10 cellular contexts compared by ENCODE assay signal in the genomic region with DNA sequence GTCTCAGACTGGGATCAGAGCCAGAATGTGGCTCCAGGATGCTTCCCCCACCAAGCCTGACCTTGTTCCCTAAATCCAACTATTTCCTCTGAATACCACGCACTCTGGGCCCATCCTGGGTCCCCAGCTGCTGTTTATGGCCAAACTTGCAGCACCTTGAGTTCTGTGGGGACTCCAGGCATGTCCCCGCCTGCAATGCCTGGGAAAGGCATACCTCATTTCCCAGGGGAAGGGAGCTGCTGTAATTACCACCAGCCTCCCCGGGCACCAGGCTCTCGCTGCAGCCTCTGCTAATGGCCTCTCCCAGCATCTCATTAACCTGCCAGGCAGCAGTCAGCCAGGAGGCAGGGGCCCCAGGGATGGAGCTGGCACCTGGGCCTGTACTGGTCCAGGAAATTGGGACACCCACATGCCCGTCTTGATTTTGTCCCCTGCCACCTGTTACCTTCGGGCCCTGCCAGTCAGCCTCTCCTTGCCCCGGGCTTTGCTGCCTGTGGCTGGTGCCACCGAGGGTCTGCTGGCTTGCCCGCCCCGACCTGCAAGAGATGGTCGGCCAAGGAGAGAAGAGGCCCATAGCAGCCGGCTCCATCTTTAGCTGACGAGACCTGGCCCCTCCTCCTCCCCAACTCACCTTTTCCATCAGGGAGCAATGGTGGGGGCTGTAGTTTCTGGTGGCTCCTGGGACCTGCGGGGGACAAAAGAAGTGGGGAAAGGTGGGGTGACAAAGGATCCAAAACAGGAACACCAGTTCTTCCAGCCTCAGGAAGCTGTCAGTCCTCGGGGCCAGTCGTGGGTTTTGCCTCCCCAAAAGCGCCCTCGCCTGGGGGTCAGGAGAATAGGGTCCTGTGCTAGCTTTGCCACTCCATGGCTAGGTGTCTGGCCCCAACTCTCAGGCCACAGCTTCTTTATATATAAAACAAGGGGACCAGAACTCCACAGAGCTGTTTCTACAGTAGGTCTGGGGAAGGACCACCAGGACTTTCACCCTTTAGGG. TPM values are rescaled to one million over a fixed set of nuclear protein-coding genes. Genes with fewer than 3 reads are reported as not detected.
A peak's percentile ranks its signal among the peaks of the same experiment; 100 is the strongest.
DNase-seq lines count a peak whose midpoint lies in the region; ATAC-seq and TF ChIP-seq lines count a peak whose summit lies in the region.
"Had no signal": no experiment of that assay in that cellular context is flagged by ENCODE, and none has a peak within 500 bp of the region (broad histone marks: within the 10 kb centered on the region; RNA-seq: fewer than 3 reads in every experiment).

No MANE protein-coding gene starts in this region.

- no peaks in the 10 kb centered on the region for H3F3A ChIP-seq in OCI-LY1 (ENCODE audit: insufficient read depth, low read length)

- TF ChIP-seq CTCF in heart left ventricle (IDR thresholded peaks at IDR 0.05), result peak in 1 of 12 donors; percentile 6
- peak; percentile 66 for TF ChIP-seq CTCF in OCI-LY1 (IDR thresholded peaks at IDR 0.05; ENCODE audit: low read length)
- peak in 1 of 3 experiments; percentile 6 for TF ChIP-seq CTCF in esophagus muscularis mucosa (IDR thresholded peaks at IDR 0.05)
- no peak for TF ChIP-seq CTCF in upper lobe of right lung (IDR thresholded peaks at IDR 0.05)

- ATAC-seq in heart left ventricle (no peak), Right ventricle myocardium superior (ENCODE audit: poor library complexity) (no peak), upper lobe of right lung (no peak), HG02970 (IDR thresholded peaks at IDR 0.05; ENCODE audit: low FRiP score, unreplicated experiment) (no peak), GM19452 (IDR thresholded peaks at IDR 0.05; ENCODE audit: unreplicated experiment) (no peak), HG03159 (IDR thresholded peaks at IDR 0.05; ENCODE audit: unreplicated experiment) (no peak)

- H3K9me3 ChIP-seq in heart left ventricle (no peaks in the 10 kb centered on the region), OCI-LY1 (ENCODE audit: low read length) (no peaks in the 10 kb centered on the region), esophagus muscularis mucosa (no peaks in the 10 kb centered on the region), upper lobe of right lung (no peaks in the 10 kb centered on the region)

- no peaks in the 10 kb centered on the region for H4K20me1 ChIP-seq in OCI-LY1 (ENCODE audit: insufficient read depth, low read length)

- DNase-seq in heart left ventricle, result peak in 2 of 5 donors; percentile 56 to 75
- no peak for DNase-seq in Right ventricle myocardium superior
- DNase-seq in esophagus muscularis mucosa (ENCODE audit: extremely low spot score), result no peak
- DNase-seq in upper lobe of right lung, result no peak
- DNase-seq: CD8-positive, alpha-beta memory T cell; islet precursor cell had no signal

- H3K4me1 ChIP-seq in heart left ventricle (peaks cover 21 to 100% (median 85%) of the 10 kb centered on the region in 12 donors), OCI-LY1 (ENCODE audit: insufficient read depth, low read length, severe bottlenecking) (peaks cover 14% of the 10 kb centered on the region), esophagus muscularis mucosa (peaks cover 83 to 100% (median 100%) of the 10 kb centered on the region in 4 donors), upper lobe of right lung (peaks cover 89% of the 10 kb centered on the region)

- H3K4me2 ChIP-seq in OCI-LY1 (ENCODE audit: low read length), result peak overlapping the region; percentile 34; the same call in 1 of the 2 replicates

- H3K36me3 ChIP-seq in heart left ventricle (peaks cover 0 to 18% (median 6%) of the 10 kb centered on the region in 9 donors), OCI-LY1 (ENCODE audit: insufficient read depth, low read length) (no peaks in the 10 kb centered on the region), esophagus muscularis mucosa (peaks cover 8 to 36% (median 26%) of the 10 kb centered on the region in 4 donors), upper lobe of right lung (peaks cover 16% of the 10 kb centered on the region)

- H2AFZ ChIP-seq in OCI-LY1 (ENCODE audit: low read length), result no peak overlapping the region

- WGBS in heart left ventricle, 4 donors, result 77 to 81% (median 77%) methylated on average over 15 to 18 of the region's 18 CpGs
- WGBS in esophagus muscularis mucosa, result 76% methylated on average over 9 of the region's 18 CpGs

- intact Hi-C loops in heart left ventricle (cut with DNase I), result no loop called here
- intact Hi-C loops in Right ventricle myocardium superior (cut with DNase I), result no loop called here
- intact Hi-C loops in esophagus muscularis mucosa (cut with DNase I), result no loop called here
- intact Hi-C loops in upper lobe of right lung (cut with DNase I), result no loop called here

- H3K4me3 ChIP-seq in heart left ventricle (no peak overlapping the region), OCI-LY1 (ENCODE audit: low read depth, low read length, poor library complexity, severe bottlenecking) (peak overlapping the region; percentile 19), esophagus muscularis mucosa (no peak overlapping the region), upper lobe of right lung (no peak overlapping the region)

- TF ChIP-seq POLR2A in heart left ventricle (IDR thresholded peaks at IDR 0.05), result no peak
- no peak for TF ChIP-seq POLR2A in esophagus muscularis mucosa (IDR thresholded peaks at IDR 0.05; ENCODE audit: low read depth)

- TF ChIP-seq EP300 in esophagus muscularis mucosa (IDR thresholded peaks at IDR 0.05), result no peak

- H3K27me3 ChIP-seq in heart left ventricle (no peaks in the 10 kb centered on the region), OCI-LY1 (ENCODE audit: insufficient read depth, low read length) (no peaks in the 10 kb centered on the region; the same call in 1 of the 2 replicates), esophagus muscularis mucosa (no peaks in the 10 kb centered on the region), upper lobe of right lung (no peaks in the 10 kb centered on the region)

- H3K79me2 ChIP-seq in OCI-LY1 (ENCODE audit: insufficient read depth, low read length), result no peaks in the 10 kb centered on the region

- peak overlapping the region in 11 of 12 donors; percentile 27 to 100 (median 96) for H3K27ac ChIP-seq in heart left ventricle
- H3K27ac ChIP-seq in OCI-LY1 (ENCODE audit: low read depth, low read length, poor library complexity, severe bottlenecking), result no peak overlapping the region
- peak overlapping the region; percentile 96 to 98 (median 98) for H3K27ac ChIP-seq in esophagus muscularis mucosa (replicated peaks in 1 of 4)
- peak overlapping the region; percentile 24 for H3K27ac ChIP-seq in upper lobe of right lung

- no peaks in the 10 kb centered on the region for H3K9me2 ChIP-seq in OCI-LY1 (ENCODE audit: low read depth, low read length)

- H3K9ac ChIP-seq in OCI-LY1 (ENCODE audit: low read length), result no peak overlapping the region

RNA-seq across cellular contexts. Expression of a gene that starts 4.3 kb away (rescaled TPM):
- total RNA-seq in heart left ventricle, result 100 to 1,000 TPM in 7 of 9 donors, 10 to 100 TPM in 2; 54.1 to 165 (median 119) TPM
- polyA plus RNA-seq in heart left ventricle, result 100 to 1,000 TPM in 1 of 2 donors, 10 to 100 TPM in 1; 38.0 to 121 TPM
- 155 TPM for total RNA-seq in Right ventricle myocardium superior
- total RNA-seq in esophagus muscularis mucosa, result 10 to 100 TPM; 22.9 to 82.6 (median 56.3) TPM
- total RNA-seq in upper lobe of right lung, result 72.5 TPM

RNA-seq across cellular contexts. Expression of a gene that starts 12.9 kb away (rescaled TPM):
- total RNA-seq in heart left ventricle (10 to 100 TPM; 28.6 to 92.7 (median 40.1) TPM), Right ventricle myocardium superior (56.2 TPM), esophagus muscularis mucosa (10 to 100 TPM; 39.0 to 41.3 (median 40.7) TPM), upper lobe of right lung (39.5 TPM)
- polyA plus RNA-seq in heart left ventricle, result 10 to 100 TPM; 27.9 to 34.8 TPM

RNA-seq across cellular contexts. Expression of a gene that starts 14.4 kb away (rescaled TPM):
- total RNA-seq in heart left ventricle (not detected), Right ventricle myocardium superior (not detected), esophagus muscularis mucosa (1 to 10 TPM in 1 of 4 donors, not detected in 3; 1.8 TPM), upper lobe of right lung (not detected)
- 1 to 10 TPM in 1 of 2 donors, under 1 TPM in 1; 0.71 to 1.4 TPM for polyA plus RNA-seq in heart left ventricle
- total RNA-seq: CD8-positive, alpha-beta memory T cell had no signal
- polyA plus RNA-seq: CD8-positive, alpha-beta memory T cell had no signal

RNA-seq across cellular contexts. Expression of a gene that starts 21.6 kb away (rescaled TPM):
- total RNA-seq in heart left ventricle (1 to 10 TPM in 2 of 9 donors, under 1 TPM in 7; 0.13 to 1.1 (median 0.40) TPM), Right ventricle myocardium superior (5.9 TPM), esophagus muscularis mucosa (under 1 TPM; 0.13 to 0.42 (median 0.26) TPM), upper lobe of right lung (6.5 TPM)
- polyA plus RNA-seq in heart left ventricle, result 1 to 10 TPM in 1 of 2 donors, under 1 TPM in 1; 0.10 to 1.8 TPM

RNA-seq across cellular contexts. Expression of a gene that starts 28.7 kb away (rescaled TPM):
- total RNA-seq in heart left ventricle (10 to 100 TPM in 2 of 9 donors, 1 to 10 TPM in 7; 1.6 to 46.2 (median 4.8) TPM), Right ventricle myocardium superior (7.7 TPM), esophagus muscularis mucosa (10 to 100 TPM in 1 of 4 donors, 1 to 10 TPM in 3; 5.8 to 13.3 (median 9.7) TPM), upper lobe of right lung (61.2 TPM)
- polyA plus RNA-seq in heart left ventricle, result 1 to 10 TPM; 3.5 to 7.7 TPM
